In the genomic region with DNA sequence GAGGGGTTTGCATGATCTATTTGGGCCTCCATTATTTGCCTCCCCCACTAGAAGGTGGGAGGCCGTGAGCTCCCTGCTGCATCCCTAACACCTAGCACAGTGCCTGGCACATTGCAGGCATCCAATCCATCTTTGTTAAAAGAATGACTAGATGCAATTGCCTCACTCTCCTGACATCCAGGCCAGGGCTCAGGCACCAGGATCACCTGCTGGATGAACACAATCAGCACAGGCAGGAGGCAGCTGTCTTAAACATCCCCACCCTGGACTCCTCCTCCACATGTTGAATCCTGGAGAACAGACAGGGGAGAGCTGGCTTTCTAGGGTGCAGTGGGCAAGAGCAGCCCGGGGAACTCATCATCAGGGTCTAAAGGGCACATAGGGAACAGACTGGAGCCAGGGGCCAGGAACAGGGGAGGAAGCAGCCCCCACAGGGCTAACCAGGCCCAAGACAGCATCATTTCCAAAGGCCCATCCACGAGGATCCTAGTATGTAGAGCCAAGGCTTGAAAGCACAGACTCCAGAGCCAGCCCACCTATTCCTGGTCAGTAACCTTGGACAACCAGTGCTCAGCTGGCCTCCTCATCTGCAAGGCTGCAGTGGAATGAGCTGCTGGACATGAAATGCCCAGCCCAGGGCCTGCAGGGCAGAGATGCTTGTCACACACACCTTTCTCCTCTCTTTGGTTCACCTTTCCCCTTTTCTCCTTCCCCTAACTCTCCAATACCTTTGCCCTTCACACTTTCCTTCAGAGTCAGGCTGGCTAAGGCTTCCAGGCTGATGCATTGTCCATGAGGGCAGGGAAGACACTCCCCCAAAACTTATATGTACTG, we compare ENCODE assay signal across 36 cellular contexts.
"Had no signal": no experiment of that assay in that cellular context is flagged by ENCODE, and none has a peak within 500 bp of the region (broad histone marks: within the 10 kb centered on the region; RNA-seq: fewer than 3 reads in every experiment).

No MANE protein-coding gene starts in this region.

- H3K27me3 ChIP-seq: adrenal gland, ascending aorta, colonic mucosa, gastroesophageal sphincter, pancreas, upper lobe of left lung had no signal

- H3K27ac ChIP-seq: adrenal gland, ascending aorta, cardiac muscle cell, colonic mucosa, dorsolateral prefrontal cortex, gastroesophageal sphincter, pancreas, psoas muscle, upper lobe of left lung had no signal

- H3K36me3 ChIP-seq: adrenal gland, ascending aorta, cardiac muscle cell, colonic mucosa, gastroesophageal sphincter, pancreas, upper lobe of left lung had no signal

- H3K4me3 Mint-ChIP-seq: activated CD8-positive, alpha-beta memory T cell treated with anti-CD3 and anti-CD28 coated beads, Interleukin-2, amount 10 ng/mL, durations not matched to agents 7 days and 5 days; activated CD8-positive, alpha-beta T cell treated with anti-CD3 and anti-CD28 coated beads for 36 hours; activated naive CD4-positive, alpha-beta T cell treated with anti-CD3 and anti-CD28 coated beads for 36 hours; activated naive CD8-positive, alpha-beta T cell treated with anti-CD3 and anti-CD28 coated beads for 36 hours; activated T-helper 1 cell treated with anti-CD3 and anti-CD28 coated beads, Interleukin-12 subunit alpha, Interleukin-12 subunit beta, Interleukin-2, Interleukin-4 antibody, amounts not matched to agents 30 ng/mL and 10 ng/mL and 1 ng/mL, durations not matched to agents 14 hours and 24 hours and 36 hours; brain; naive thymus-derived CD4-positive, alpha-beta T cell; stimulated activated memory B cell treated with anti-CD40 and anti-IgM and Interleukin-4, amounts not matched to agents 10 μg/mL and 1 μg/mL and 100 μg/mL, for 72 hours; stimulated activated naive CD8-positive, alpha-beta T cell treated with anti-CD3 and anti-CD28 coated beads, Interleukin-15, amount 100 ng/mL, for 72 hours; WTC11 had no signal

- H3K4me1 ChIP-seq: adrenal gland, ascending aorta, colonic mucosa, gastroesophageal sphincter, pancreas, psoas muscle had no signal

- ATAC-seq: activated CD8-positive, alpha-beta memory T cell treated with anti-CD3 and anti-CD28 coated beads, Interleukin-2, amount 10 ng/mL, durations not matched to agents 7 days and 5 days; activated CD8-positive, alpha-beta T cell treated with anti-CD3 and anti-CD28 coated beads for 36 hours; gastroesophageal sphincter; left colon; naive thymus-derived CD4-positive, alpha-beta T cell; pancreas; psoas muscle; stimulated activated memory B cell treated with anti-CD40 and anti-IgM and Interleukin-4, amounts not matched to agents 10 μg/mL and 1 μg/mL and 100 μg/mL, for 72 hours; stimulated activated naive CD8-positive, alpha-beta T cell treated with anti-CD3 and anti-CD28 coated beads, Interleukin-15, amount 100 ng/mL, for 72 hours; WTC11 had no signal

- H3K27ac Mint-ChIP-seq: activated CD8-positive, alpha-beta memory T cell treated with anti-CD3 and anti-CD28 coated beads, Interleukin-2, amount 10 ng/mL, durations not matched to agents 7 days and 5 days; activated CD8-positive, alpha-beta T cell treated with anti-CD3 and anti-CD28 coated beads for 36 hours; activated naive CD4-positive, alpha-beta T cell treated with anti-CD3 and anti-CD28 coated beads for 36 hours; activated naive CD8-positive, alpha-beta T cell treated with anti-CD3 and anti-CD28 coated beads for 36 hours; activated T-helper 1 cell treated with anti-CD3 and anti-CD28 coated beads, Interleukin-12 subunit alpha, Interleukin-12 subunit beta, Interleukin-2, Interleukin-4 antibody, amounts not matched to agents 30 ng/mL and 10 ng/mL and 1 ng/mL, durations not matched to agents 14 hours and 24 hours and 36 hours; naive thymus-derived CD4-positive, alpha-beta T cell; stimulated activated memory B cell treated with anti-CD40 and anti-IgM and Interleukin-4, amounts not matched to agents 10 μg/mL and 1 μg/mL and 100 μg/mL, for 72 hours; stimulated activated naive CD8-positive, alpha-beta T cell treated with anti-CD3 and anti-CD28 coated beads, Interleukin-15, amount 100 ng/mL, for 72 hours; WTC11 had no signal

- H3K4me3 ChIP-seq: adrenal gland, ascending aorta, cardiac muscle cell, colonic mucosa, dorsolateral prefrontal cortex, gastroesophageal sphincter, pancreas, psoas muscle, smooth muscle cell, upper lobe of left lung had no signal

- DNase-seq: activated CD4-positive, alpha-beta T cell treated with anti-CD3 and anti-CD28 coated beads, Interleukin-2, amount 50 U/mL, for 1 hour; activated CD8-positive, alpha-beta memory T cell treated with anti-CD3 and anti-CD28 coated beads, Interleukin-2, amount 10 ng/mL, durations not matched to agents 7 days and 5 days; activated CD8-positive, alpha-beta T cell treated with anti-CD3 and anti-CD28 coated beads for 36 hours; activated effector memory CD4-positive, alpha-beta T cell treated with anti-CD3 and anti-CD28 coated beads, Interleukin-2, amount 50 U/mL, for 16 hours; activated naive CD4-positive, alpha-beta T cell treated with anti-CD3 and anti-CD28 coated beads for 36 hours; activated naive CD8-positive, alpha-beta T cell treated with anti-CD3 and anti-CD28 coated beads for 36 hours; activated T-cell treated with anti-CD3 and anti-CD28 coated beads for 4 hours; adrenal gland; cerebellar nuclear complex; colonic mucosa; dorsolateral prefrontal cortex; effector memory CD4-positive, alpha-beta T cell; erythroblast; hippocampal formation; kidney; left colon; mammary epithelial cell; midbrain; naive thymus-derived CD4-positive, alpha-beta T cell; psoas muscle; stimulated activated CD4-positive, alpha-beta T cell treated with anti-CD3 and anti-CD28 coated beads, Interleukin-1b, Interleukin-23, amount 100 ng/mL, for 48 hours; stimulated activated CD4-positive, alpha-beta T cell treated with anti-CD3 and anti-CD28 coated beads, Interleukin-4, amount 100 ng/mL, for 4 hours; stimulated activated CD8-positive, alpha-beta memory T cell treated with anti-CD3 and anti-CD28 coated beads, Interleukin-4, amount 100 ng/mL, for 48 hours; stimulated activated naive CD8-positive, alpha-beta T cell treated with anti-CD3 and anti-CD28 coated beads, Interleukin-15, amount 100 ng/mL, for 72 hours; substantia nigra; T-helper 2 cell; upper lobe of left lung had no signal

- H3K9me3 Mint-ChIP-seq: activated CD8-positive, alpha-beta T cell treated with anti-CD3 and anti-CD28 coated beads for 36 hours; activated naive CD4-positive, alpha-beta T cell treated with anti-CD3 and anti-CD28 coated beads for 36 hours; activated naive CD8-positive, alpha-beta T cell treated with anti-CD3 and anti-CD28 coated beads for 36 hours; activated T-helper 1 cell treated with anti-CD3 and anti-CD28 coated beads, Interleukin-12 subunit alpha, Interleukin-12 subunit beta, Interleukin-2, Interleukin-4 antibody, amounts not matched to agents 30 ng/mL and 10 ng/mL and 1 ng/mL, durations not matched to agents 14 hours and 24 hours and 36 hours; stimulated activated memory B cell treated with anti-CD40 and anti-IgM and Interleukin-4, amounts not matched to agents 10 μg/mL and 1 μg/mL and 100 μg/mL, for 72 hours; stimulated activated naive CD8-positive, alpha-beta T cell treated with anti-CD3 and anti-CD28 coated beads, Interleukin-15, amount 100 ng/mL, for 72 hours; WTC11 had no signal

- H3K4me1 Mint-ChIP-seq: activated CD8-positive, alpha-beta memory T cell treated with anti-CD3 and anti-CD28 coated beads, Interleukin-2, amount 10 ng/mL, durations not matched to agents 7 days and 5 days had no signal

- H3K9me3 ChIP-seq: adrenal gland, ascending aorta, colonic mucosa, gastroesophageal sphincter, pancreas, psoas muscle, upper lobe of left lung had no signal

- H3K36me3 Mint-ChIP-seq: activated CD8-positive, alpha-beta memory T cell treated with anti-CD3 and anti-CD28 coated beads, Interleukin-2, amount 10 ng/mL, durations not matched to agents 7 days and 5 days; activated naive CD8-positive, alpha-beta T cell treated with anti-CD3 and anti-CD28 coated beads for 36 hours; brain; naive thymus-derived CD4-positive, alpha-beta T cell; stimulated activated memory B cell treated with anti-CD40 and anti-IgM and Interleukin-4, amounts not matched to agents 10 μg/mL and 1 μg/mL and 100 μg/mL, for 72 hours; WTC11 had no signal

- H3K4me2 ChIP-seq: smooth muscle cell had no signal
